ENCODE assay signal across 1 cellular context in the genomic region with DNA sequence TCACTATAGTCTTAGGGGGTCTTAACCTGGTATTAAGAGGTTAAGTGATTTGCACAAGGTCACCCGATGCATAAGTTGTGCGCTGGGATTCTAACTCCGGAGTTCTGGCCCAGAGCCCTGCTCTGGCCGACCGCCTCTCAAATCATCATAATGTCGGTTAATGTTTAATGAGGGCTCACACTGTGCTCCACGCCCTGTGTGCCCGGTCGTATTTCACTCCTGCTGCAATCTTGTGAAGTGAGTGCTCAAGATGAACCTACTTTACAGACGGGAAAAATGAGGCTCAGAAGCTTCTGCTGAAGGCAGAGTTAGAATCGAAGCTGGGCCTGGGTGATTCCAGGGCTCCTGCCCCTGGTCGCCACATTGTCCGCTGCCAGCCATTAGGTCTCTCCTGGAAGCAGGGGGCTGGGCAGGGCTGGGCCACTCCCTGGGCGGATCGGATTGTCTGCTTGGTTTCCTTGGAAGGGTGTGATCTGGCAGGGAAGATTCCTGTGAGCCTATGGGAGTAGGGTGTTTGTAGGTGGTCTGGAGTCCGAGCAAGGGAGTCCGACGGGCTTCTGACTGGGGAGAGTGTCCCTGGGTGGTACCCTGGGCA.
TF ChIP-seq lines count a peak whose summit lies in the region.

No MANE protein-coding gene starts in this region.

TF ChIP-seq in GM23338, 12 proteins besides CTCF, POLR2A, EP300 and RAD21 (continued from another document):
- TF ChIP-seq, protein P1, sequence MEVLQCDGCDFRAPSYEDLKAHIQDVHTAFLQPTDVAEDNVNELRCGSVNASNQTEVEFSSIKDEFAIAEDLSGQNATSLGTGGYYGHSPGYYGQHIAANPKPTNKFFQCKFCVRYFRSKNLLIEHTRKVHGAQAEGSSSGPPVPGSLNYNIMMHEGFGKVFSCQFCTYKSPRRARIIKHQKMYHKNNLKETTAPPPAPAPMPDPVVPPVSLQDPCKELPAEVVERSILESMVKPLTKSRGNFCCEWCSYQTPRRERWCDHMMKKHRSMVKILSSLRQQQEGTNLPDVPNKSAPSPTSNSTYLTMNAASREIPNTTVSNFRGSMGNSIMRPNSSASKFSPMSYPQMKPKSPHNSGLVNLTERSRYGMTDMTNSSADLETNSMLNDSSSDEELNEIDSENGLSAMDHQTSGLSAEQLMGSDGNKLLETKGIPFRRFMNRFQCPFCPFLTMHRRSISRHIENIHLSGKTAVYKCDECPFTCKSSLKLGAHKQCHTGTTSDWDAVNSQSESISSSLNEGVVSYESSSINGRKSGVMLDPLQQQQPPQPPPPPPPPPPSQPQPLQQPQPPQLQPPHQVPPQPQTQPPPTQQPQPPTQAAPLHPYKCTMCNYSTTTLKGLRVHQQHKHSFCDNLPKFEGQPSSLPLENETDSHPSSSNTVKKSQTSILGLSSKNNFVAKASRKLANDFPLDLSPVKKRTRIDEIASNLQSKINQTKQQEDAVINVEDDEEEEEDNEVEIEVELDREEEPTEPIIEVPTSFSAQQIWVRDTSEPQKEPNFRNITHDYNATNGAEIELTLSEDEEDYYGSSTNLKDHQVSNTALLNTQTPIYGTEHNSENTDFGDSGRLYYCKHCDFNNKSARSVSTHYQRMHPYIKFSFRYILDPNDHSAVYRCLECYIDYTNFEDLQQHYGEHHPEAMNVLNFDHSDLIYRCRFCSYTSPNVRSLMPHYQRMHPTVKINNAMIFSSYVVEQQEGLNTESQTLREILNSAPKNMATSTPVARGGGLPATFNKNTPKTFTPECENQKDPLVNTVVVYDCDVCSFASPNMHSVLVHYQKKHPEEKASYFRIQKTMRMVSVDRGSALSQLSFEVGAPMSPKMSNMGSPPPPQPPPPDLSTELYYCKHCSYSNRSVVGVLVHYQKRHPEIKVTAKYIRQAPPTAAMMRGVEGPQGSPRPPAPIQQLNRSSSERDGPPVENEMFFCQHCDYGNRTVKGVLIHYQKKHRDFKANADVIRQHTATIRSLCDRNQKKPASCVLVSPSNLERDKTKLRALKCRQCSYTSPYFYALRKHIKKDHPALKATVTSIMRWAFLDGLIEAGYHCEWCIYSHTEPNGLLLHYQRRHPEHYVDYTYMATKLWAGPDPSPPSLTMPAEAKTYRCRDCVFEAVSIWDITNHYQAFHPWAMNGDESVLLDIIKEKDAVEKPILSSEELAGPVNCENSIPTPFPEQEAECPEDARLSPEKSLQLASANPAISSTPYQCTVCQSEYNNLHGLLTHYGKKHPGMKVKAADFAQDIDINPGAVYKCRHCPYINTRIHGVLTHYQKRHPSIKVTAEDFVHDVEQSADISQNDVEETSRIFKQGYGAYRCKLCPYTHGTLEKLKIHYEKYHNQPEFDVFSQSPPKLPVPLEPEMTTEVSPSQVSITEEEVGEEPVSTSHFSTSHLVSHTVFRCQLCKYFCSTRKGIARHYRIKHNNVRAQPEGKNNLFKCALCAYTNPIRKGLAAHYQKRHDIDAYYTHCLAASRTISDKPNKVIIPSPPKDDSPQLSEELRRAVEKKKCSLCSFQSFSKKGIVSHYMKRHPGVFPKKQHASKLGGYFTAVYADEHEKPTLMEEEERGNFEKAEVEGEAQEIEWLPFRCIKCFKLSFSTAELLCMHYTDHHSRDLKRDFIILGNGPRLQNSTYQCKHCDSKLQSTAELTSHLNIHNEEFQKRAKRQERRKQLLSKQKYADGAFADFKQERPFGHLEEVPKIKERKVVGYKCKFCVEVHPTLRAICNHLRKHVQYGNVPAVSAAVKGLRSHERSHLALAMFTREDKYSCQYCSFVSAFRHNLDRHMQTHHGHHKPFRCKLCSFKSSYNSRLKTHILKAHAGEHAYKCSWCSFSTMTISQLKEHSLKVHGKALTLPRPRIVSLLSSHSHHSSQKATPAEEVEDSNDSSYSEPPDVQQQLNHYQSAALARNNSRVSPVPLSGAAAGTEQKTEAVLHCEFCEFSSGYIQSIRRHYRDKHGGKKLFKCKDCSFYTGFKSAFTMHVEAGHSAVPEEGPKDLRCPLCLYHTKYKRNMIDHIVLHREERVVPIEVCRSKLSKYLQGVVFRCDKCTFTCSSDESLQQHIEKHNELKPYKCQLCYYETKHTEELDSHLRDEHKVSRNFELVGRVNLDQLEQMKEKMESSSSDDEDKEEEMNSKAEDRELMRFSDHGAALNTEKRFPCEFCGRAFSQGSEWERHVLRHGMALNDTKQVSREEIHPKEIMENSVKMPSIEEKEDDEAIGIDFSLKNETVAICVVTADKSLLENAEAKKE (CRISPR knock-in tag; IDR thresholded peaks at IDR 0.05), result no peak
- TF ChIP-seq NANOG (IDR thresholded peaks at IDR 0.05; ENCODE audit: borderline replicate concordance), result no peak
- TF ChIP-seq, protein P2, sequence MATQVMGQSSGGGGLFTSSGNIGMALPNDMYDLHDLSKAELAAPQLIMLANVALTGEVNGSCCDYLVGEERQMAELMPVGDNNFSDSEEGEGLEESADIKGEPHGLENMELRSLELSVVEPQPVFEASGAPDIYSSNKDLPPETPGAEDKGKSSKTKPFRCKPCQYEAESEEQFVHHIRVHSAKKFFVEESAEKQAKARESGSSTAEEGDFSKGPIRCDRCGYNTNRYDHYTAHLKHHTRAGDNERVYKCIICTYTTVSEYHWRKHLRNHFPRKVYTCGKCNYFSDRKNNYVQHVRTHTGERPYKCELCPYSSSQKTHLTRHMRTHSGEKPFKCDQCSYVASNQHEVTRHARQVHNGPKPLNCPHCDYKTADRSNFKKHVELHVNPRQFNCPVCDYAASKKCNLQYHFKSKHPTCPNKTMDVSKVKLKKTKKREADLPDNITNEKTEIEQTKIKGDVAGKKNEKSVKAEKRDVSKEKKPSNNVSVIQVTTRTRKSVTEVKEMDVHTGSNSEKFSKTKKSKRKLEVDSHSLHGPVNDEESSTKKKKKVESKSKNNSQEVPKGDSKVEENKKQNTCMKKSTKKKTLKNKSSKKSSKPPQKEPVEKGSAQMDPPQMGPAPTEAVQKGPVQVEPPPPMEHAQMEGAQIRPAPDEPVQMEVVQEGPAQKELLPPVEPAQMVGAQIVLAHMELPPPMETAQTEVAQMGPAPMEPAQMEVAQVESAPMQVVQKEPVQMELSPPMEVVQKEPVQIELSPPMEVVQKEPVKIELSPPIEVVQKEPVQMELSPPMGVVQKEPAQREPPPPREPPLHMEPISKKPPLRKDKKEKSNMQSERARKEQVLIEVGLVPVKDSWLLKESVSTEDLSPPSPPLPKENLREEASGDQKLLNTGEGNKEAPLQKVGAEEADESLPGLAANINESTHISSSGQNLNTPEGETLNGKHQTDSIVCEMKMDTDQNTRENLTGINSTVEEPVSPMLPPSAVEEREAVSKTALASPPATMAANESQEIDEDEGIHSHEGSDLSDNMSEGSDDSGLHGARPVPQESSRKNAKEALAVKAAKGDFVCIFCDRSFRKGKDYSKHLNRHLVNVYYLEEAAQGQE (IDR thresholded peaks at IDR 0.05; ENCODE audit: unreplicated experiment), result no peak
- TF ChIP-seq CREB1 (CRISPR knock-in tag; IDR thresholded peaks at IDR 0.05; ENCODE audit: low read depth), result no peak
- TF ChIP-seq, protein P3, sequence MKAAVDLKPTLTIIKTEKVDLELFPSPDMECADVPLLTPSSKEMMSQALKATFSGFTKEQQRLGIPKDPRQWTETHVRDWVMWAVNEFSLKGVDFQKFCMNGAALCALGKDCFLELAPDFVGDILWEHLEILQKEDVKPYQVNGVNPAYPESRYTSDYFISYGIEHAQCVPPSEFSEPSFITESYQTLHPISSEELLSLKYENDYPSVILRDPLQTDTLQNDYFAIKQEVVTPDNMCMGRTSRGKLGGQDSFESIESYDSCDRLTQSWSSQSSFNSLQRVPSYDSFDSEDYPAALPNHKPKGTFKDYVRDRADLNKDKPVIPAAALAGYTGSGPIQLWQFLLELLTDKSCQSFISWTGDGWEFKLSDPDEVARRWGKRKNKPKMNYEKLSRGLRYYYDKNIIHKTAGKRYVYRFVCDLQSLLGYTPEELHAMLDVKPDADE (IDR thresholded peaks at IDR 0.05), result no peak
- no peak for TF ChIP-seq ZNF114 (CRISPR knock-in tag; IDR thresholded peaks at IDR 0.05)
- no peak for TF ChIP-seq ZNF331 (CRISPR knock-in tag; IDR thresholded peaks at IDR 0.05; ENCODE audit: low read depth)
